In genomic region chr13:98476106-98476505, GRCh38 we compare ENCODE assay signal across 8 cellular contexts.
DNase-seq lines count a peak whose midpoint lies in the region; ATAC-seq and TF ChIP-seq lines count a peak whose summit lies in the region.

No MANE protein-coding gene starts in this region.

- H3K27me3 Mint-ChIP-seq in T-helper 1 cell treated with Interleukin-12 subunit alpha and Interleukin-12 subunit beta and Interleukin-4 antibody, amounts not matched to agents 30 μg/mL and 1 μg/mL, for 36 hours (ENCODE audit: low read depth): no peaks in the 10 kb centered on the region
- H3K27me3 Mint-ChIP-seq in chondrocyte (ENCODE audit: low read depth): no peaks in the 10 kb centered on the region

- peaks cover 62% of the 10 kb centered on the region for H3K4me1 Mint-ChIP-seq in T-helper 1 cell treated with Interleukin-12 subunit alpha and Interleukin-12 subunit beta and Interleukin-4 antibody, amounts not matched to agents 30 μg/mL and 1 μg/mL, for 36 hours (ENCODE audit: low read depth)
- H3K4me1 Mint-ChIP-seq in chondrocyte (ENCODE audit: low read depth): peaks cover 42% of the 10 kb centered on the region

- ATAC-seq in GM18858 (IDR thresholded peaks at IDR 0.05; ENCODE audit: unreplicated experiment): peak; percentile 18
- ATAC-seq in HG02759 (IDR thresholded peaks at IDR 0.05; ENCODE audit: unreplicated experiment): peak; percentile 28

- peaks cover 51% of the 10 kb centered on the region for H3K36me3 Mint-ChIP-seq in T-helper 1 cell treated with Interleukin-12 subunit alpha and Interleukin-12 subunit beta and Interleukin-4 antibody, amounts not matched to agents 30 μg/mL and 1 μg/mL, for 36 hours (ENCODE audit: low read depth)
- peaks cover 20% of the 10 kb centered on the region for H3K36me3 Mint-ChIP-seq in chondrocyte (ENCODE audit: low read depth)

- peaks cover 4% of the 10 kb centered on the region for H3K9me3 Mint-ChIP-seq in T-helper 1 cell treated with Interleukin-12 subunit alpha and Interleukin-12 subunit beta and Interleukin-4 antibody, amounts not matched to agents 30 μg/mL and 1 μg/mL, for 36 hours
- no peaks in the 10 kb centered on the region for H3K9me3 Mint-ChIP-seq in chondrocyte (ENCODE audit: low read depth)

- TF ChIP-seq CTCF in chondrocyte (IDR thresholded peaks at IDR 0.05): no peak

- peak overlapping the region; percentile 77 for H3K4me3 Mint-ChIP-seq in T-helper 1 cell treated with Interleukin-12 subunit alpha and Interleukin-12 subunit beta and Interleukin-4 antibody, amounts not matched to agents 30 μg/mL and 1 μg/mL, for 36 hours
- no peak overlapping the region for H3K4me3 Mint-ChIP-seq in chondrocyte (ENCODE audit: unreplicated experiment)

- DNase-seq in chondrocyte (ENCODE audit: low spot score) (no peak), NCI-H2029 (lab: John Stamatoyannopoulos, UW) (no peak), Ammon's horn (ENCODE audit: low spot score) (no peak), H4 (ENCODE audit: low spot score) (no peak)
- DNase-seq in stimulated activated CD4-positive, alpha-beta T cell treated with anti-CD3 and anti-CD28 coated beads, Interleukin-15, amount 100 ng/mL, for 24 hours: peak; percentile 75

- H3K27ac Mint-ChIP-seq in T-helper 1 cell treated with Interleukin-12 subunit alpha and Interleukin-12 subunit beta and Interleukin-4 antibody, amounts not matched to agents 30 μg/mL and 1 μg/mL, for 36 hours: peak overlapping the region; percentile 86
- peak overlapping the region; percentile 92 for H3K27ac Mint-ChIP-seq in chondrocyte (ENCODE audit: unreplicated experiment)
